In genomic region chr12:57751788-57752667, GRCh38 we compare ENCODE assay signal across 1 cellular context.
TF ChIP-seq lines count a peak whose summit lies in the region.

Gene CDK4 (minus strand): TSS chr12:57752310. CDS start chr12:57751717, 593 bp downstream.

TF ChIP-seq in HepG2, 621 proteins besides CTCF, POLR2A, EP300 and RAD21 (continued from another document and continues in another):
- no peak for TF ChIP-seq PREB (CRISPR knock-in tag; IDR thresholded peaks at IDR 0.05)
- TF ChIP-seq HNF4A (CRISPR knock-in tag; IDR thresholded peaks at IDR 0.05): no peak
- TF ChIP-seq GABPB1 (CRISPR knock-in tag; IDR thresholded peaks at IDR 0.05): peak; percentile 95
- TF ChIP-seq, protein P1, sequence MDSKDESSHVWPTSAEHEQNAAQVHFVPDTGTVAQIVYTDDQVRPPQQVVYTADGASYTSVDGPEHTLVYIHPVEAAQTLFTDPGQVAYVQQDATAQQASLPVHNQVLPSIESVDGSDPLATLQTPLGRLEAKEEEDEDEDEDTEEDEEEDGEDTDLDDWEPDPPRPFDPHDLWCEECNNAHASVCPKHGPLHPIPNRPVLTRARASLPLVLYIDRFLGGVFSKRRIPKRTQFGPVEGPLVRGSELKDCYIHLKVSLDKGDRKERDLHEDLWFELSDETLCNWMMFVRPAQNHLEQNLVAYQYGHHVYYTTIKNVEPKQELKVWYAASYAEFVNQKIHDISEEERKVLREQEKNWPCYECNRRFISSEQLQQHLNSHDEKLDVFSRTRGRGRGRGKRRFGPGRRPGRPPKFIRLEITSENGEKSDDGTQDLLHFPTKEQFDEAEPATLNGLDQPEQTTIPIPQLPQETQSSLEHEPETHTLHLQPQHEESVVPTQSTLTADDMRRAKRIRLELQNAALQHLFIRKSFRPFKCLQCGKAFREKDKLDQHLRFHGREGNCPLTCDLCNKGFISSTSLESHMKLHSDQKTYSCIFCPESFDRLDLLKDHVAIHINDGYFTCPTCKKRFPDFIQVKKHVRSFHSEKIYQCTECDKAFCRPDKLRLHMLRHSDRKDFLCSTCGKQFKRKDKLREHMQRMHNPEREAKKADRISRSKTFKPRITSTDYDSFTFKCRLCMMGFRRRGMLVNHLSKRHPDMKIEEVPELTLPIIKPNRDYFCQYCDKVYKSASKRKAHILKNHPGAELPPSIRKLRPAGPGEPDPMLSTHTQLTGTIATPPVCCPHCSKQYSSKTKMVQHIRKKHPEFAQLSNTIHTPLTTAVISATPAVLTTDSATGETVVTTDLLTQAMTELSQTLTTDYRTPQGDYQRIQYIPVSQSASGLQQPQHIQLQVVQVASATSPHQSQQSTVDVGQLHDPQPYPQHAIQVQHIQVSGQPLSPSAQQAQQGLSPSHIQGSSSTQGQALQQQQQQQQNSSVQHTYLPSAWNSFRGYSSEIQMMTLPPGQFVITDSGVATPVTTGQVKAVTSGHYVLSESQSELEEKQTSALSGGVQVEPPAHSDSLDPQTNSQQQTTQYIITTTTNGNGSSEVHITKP (CRISPR knock-in tag; IDR thresholded peaks at IDR 0.05; ENCODE audit: low read depth): peak; percentile 71; the same call in 1 of the 2 replicates
- TF ChIP-seq EEA1 (CRISPR knock-in tag; IDR thresholded peaks at IDR 0.05; ENCODE audit: borderline replicate concordance): 0 out of 2 replicates have a peak, but pooled peaks have one; percentile 13
- no peak for TF ChIP-seq CENPT (CRISPR knock-in tag; IDR thresholded peaks at IDR 0.05; ENCODE audit: low read depth)
- TF ChIP-seq SYNCRIP (IDR thresholded peaks at IDR 0.05; ENCODE audit: insufficient read depth, low read depth, low read length): no peak
- TF ChIP-seq ZNF609 (CRISPR knock-in tag; IDR thresholded peaks at IDR 0.05; ENCODE audit: borderline replicate concordance): peak; percentile 85
- no peak for TF ChIP-seq SUZ12 (IDR thresholded peaks at IDR 0.05; ENCODE audit: low read depth, low read length)
- peak; percentile 99 for TF ChIP-seq ZSCAN25 (CRISPR knock-in tag; IDR thresholded peaks at IDR 0.05)
- TF ChIP-seq SMAD3 (CRISPR knock-in tag; IDR thresholded peaks at IDR 0.05): peak; percentile 90
- TF ChIP-seq NR2F1 (CRISPR knock-in tag; IDR thresholded peaks at IDR 0.05): no peak; a peak in 1 of 4 replicates
- TF ChIP-seq NKX3-1 (CRISPR knock-in tag; IDR thresholded peaks at IDR 0.05): no peak
- no peak for TF ChIP-seq ZNF382 (CRISPR knock-in tag; IDR thresholded peaks at IDR 0.05; ENCODE audit: borderline replicate concordance)
- peak; percentile 75 for TF ChIP-seq ZBTB49 (CRISPR knock-in tag; IDR thresholded peaks at IDR 0.05; ENCODE audit: borderline replicate concordance)
- TF ChIP-seq GATAD2A (CRISPR knock-in tag; IDR thresholded peaks at IDR 0.05): peak; percentile 82
- TF ChIP-seq, protein P2, sequence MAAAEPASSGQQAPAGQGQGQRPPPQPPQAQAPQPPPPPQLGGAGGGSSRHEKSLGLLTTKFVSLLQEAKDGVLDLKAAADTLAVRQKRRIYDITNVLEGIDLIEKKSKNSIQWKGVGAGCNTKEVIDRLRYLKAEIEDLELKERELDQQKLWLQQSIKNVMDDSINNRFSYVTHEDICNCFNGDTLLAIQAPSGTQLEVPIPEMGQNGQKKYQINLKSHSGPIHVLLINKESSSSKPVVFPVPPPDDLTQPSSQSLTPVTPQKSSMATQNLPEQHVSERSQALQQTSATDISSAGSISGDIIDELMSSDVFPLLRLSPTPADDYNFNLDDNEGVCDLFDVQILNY (CRISPR knock-in tag; conservative IDR thresholded peaks at IDR 0.05): peak; percentile 54; the same call in 1 of the 2 replicates
- no peak for TF ChIP-seq ATM (IDR thresholded peaks at IDR 0.05; ENCODE audit: borderline replicate concordance)
- no peak for TF ChIP-seq MBNL3 (CRISPR knock-in tag; conservative IDR thresholded peaks at IDR 0.05)
- TF ChIP-seq STAG1 (CRISPR knock-in tag; IDR thresholded peaks at IDR 0.05): no peak
- no peak for TF ChIP-seq ZMYM3 (CRISPR knock-in tag; IDR thresholded peaks at IDR 0.05)
- 0 out of 2 replicates have a peak, but pooled peaks have one; percentile 21 for TF ChIP-seq HCFC1 (IDR thresholded peaks at IDR 0.05; ENCODE audit: low read depth, low read length)
- TF ChIP-seq, protein P3, sequence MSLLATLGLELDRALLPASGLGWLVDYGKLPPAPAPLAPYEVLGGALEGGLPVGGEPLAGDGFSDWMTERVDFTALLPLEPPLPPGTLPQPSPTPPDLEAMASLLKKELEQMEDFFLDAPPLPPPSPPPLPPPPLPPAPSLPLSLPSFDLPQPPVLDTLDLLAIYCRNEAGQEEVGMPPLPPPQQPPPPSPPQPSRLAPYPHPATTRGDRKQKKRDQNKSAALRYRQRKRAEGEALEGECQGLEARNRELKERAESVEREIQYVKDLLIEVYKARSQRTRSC (CRISPR knock-in tag; IDR thresholded peaks at IDR 0.05; ENCODE audit: low read depth): no peak
- 0 out of 2 replicates have a peak, but pooled peaks have one; percentile 40 for TF ChIP-seq ZSCAN22 (CRISPR knock-in tag; IDR thresholded peaks at IDR 0.05)
- peak; percentile 80; the same call in 1 of the 2 replicates for TF ChIP-seq ZNF512B (CRISPR knock-in tag; IDR thresholded peaks at IDR 0.05; ENCODE audit: borderline replicate concordance)
- no peak for TF ChIP-seq SRF (IDR thresholded peaks at IDR 0.05; ENCODE audit: low read depth, low read length)
- TF ChIP-seq ZNF629 (CRISPR knock-in tag; conservative IDR thresholded peaks at IDR 0.05): no peak
- TF ChIP-seq TP53 (CRISPR knock-in tag; conservative IDR thresholded peaks at IDR 0.05): no peak; the same call in 1 of the 2 replicates
- no peak; the same call in 1 of the 2 replicates for TF ChIP-seq MTF2 (CRISPR knock-in tag; IDR thresholded peaks at IDR 0.05; ENCODE audit: borderline replicate concordance)
- TF ChIP-seq ISL2 (CRISPR knock-in tag; IDR thresholded peaks at IDR 0.05): peak; percentile 63; the same call in 1 of the 2 replicates
- TF ChIP-seq RFXAP (CRISPR knock-in tag; IDR thresholded peaks at IDR 0.05; ENCODE audit: borderline replicate concordance): peak; percentile 99
- TF ChIP-seq, protein P4, sequence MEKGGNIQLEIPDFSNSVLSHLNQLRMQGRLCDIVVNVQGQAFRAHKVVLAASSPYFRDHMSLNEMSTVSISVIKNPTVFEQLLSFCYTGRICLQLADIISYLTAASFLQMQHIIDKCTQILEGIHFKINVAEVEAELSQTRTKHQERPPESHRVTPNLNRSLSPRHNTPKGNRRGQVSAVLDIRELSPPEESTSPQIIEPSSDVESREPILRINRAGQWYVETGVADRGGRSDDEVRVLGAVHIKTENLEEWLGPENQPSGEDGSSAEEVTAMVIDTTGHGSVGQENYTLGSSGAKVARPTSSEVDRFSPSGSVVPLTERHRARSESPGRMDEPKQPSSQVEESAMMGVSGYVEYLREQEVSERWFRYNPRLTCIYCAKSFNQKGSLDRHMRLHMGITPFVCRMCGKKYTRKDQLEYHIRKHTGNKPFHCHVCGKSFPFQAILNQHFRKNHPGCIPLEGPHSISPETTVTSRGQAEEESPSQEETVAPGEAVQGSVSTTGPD (CRISPR knock-in tag; IDR thresholded peaks at IDR 0.05): no peak
- no peak for TF ChIP-seq ZNF576 (CRISPR knock-in tag; IDR thresholded peaks at IDR 0.05)
- peak; percentile 61; the same call in 1 of the 2 replicates for TF ChIP-seq SIX4 (CRISPR knock-in tag; IDR thresholded peaks at IDR 0.05)
- no peak for TF ChIP-seq ZNF484 (CRISPR knock-in tag; IDR thresholded peaks at IDR 0.05; ENCODE audit: borderline replicate concordance, low read depth)
- peak; percentile 73; the same call in 1 of the 2 replicates for TF ChIP-seq POGZ (CRISPR knock-in tag; IDR thresholded peaks at IDR 0.05)
- 0 out of 2 replicates have a peak, but pooled peaks have one; percentile 88 for TF ChIP-seq PCBP1 (IDR thresholded peaks at IDR 0.05; ENCODE audit: borderline replicate concordance, low read depth, low read length)
- TF ChIP-seq ZNF33A (CRISPR knock-in tag; IDR thresholded peaks at IDR 0.05; ENCODE audit: borderline replicate concordance): peak; percentile 88; the same call in 1 of the 2 replicates
- peak; percentile 88; the same call in 1 of the 2 replicates for TF ChIP-seq ZFP41 (CRISPR knock-in tag; IDR thresholded peaks at IDR 0.05; ENCODE audit: borderline replicate concordance)
- peak; percentile 45; the same call in 1 of the 2 replicates for TF ChIP-seq BCL6 (CRISPR knock-in tag; IDR thresholded peaks at IDR 0.05)
- no peak for TF ChIP-seq ZFP62 (CRISPR knock-in tag; IDR thresholded peaks at IDR 0.05)
- no peak for TF ChIP-seq ZBTB3 (CRISPR knock-in tag; IDR thresholded peaks at IDR 0.05; ENCODE audit: borderline replicate concordance, low read depth)
- no peak; the same call in 1 of the 2 replicates for TF ChIP-seq NR2F6 (IDR thresholded peaks at IDR 0.05)
- TF ChIP-seq NR2F6 (CRISPR knock-in tag; IDR thresholded peaks at IDR 0.05): peak; percentile 62; the same call in 1 of the 2 replicates
